ENCODE assay signal across 9 cellular contexts in the genomic region with DNA sequence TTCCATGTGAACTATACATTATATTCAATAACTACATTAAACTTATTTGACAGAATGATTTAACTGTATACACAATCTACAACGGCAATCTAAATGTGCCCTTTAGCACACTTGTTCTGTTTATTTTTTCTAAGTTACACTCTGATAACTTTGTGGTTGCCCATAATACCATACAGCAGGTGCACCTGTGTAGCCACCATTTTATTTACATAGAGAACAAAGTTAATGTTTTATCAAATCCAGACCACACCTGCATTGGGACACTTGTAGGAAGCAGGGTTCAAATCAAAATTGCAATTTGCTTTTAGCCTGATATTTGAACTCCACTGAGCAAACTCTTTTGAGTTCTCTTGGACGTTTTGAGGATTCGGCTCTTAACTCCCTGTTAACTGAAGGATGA.
DNase-seq lines count a peak whose midpoint lies in the region; ATAC-seq, FAIRE-seq and TF ChIP-seq lines count a peak whose summit lies in the region.
"Had no signal": no experiment of that assay in that cellular context is flagged by ENCODE, and none has a peak within 500 bp of the region (broad histone marks: within the 10 kb centered on the region; RNA-seq: fewer than 3 reads in every experiment).

No MANE protein-coding gene starts in this region.

- no peaks in the 10 kb centered on the region for H3K36me3 ChIP-seq in Karpas-422 (ENCODE audit: insufficient read depth, low read length)
- no peaks in the 10 kb centered on the region for H3K36me3 ChIP-seq in smooth muscle cell (ENCODE audit: low read depth)

- DNase-seq in Karpas-422, result peak; percentile 45
- DNase-seq in activated naive CD4-positive, alpha-beta T cell treated with anti-CD3 and anti-CD28 coated beads, Interleukin-2, amount 50 U/mL, for 16 hours, result no peak
- no peak for DNase-seq in frontal cortex (ENCODE audit: low spot score in 2 of 2)
- no peak for DNase-seq in stimulated activated CD4-positive, alpha-beta T cell treated with anti-CD3 and anti-CD28 coated beads, Interleukin-15, amount 100 ng/mL, for 24 hours
- DNase-seq in smooth muscle cell (lab: John Stamatoyannopoulos, UW; ENCODE audit: unreplicated experiment), result no peak
- DNase-seq: aorta had no signal

- peak overlapping the region; percentile 32 for H3K4me3 ChIP-seq in Karpas-422 (ENCODE audit: low read length)
- no peak overlapping the region for H3K4me3 ChIP-seq in smooth muscle cell

- H3K4me3 Mint-ChIP-seq in nephron, result no peak overlapping the region

- peak overlapping the region; percentile 52 to 84 (median 57) for H3K27ac Mint-ChIP-seq in nephron

- H3K4me1 ChIP-seq in Karpas-422 (ENCODE audit: low read length), result peaks cover 50% of the 10 kb centered on the region
- no peaks in the 10 kb centered on the region for H3K4me1 ChIP-seq in smooth muscle cell (ENCODE audit: low read depth)

- H3K27me3 ChIP-seq in Karpas-422 (ENCODE audit: low read length) (no peaks in the 10 kb centered on the region), smooth muscle cell (ENCODE audit: low read depth) (no peaks in the 10 kb centered on the region)

- H3K79me2 ChIP-seq in Karpas-422 (ENCODE audit: low read length) (no peaks in the 10 kb centered on the region), smooth muscle cell (ENCODE audit: low read depth) (no peaks in the 10 kb centered on the region)

- peaks cover 8% of the 10 kb centered on the region for H3K27me3 Mint-ChIP-seq in nephron (ENCODE audit: low read depth)

- H3K27ac ChIP-seq in Karpas-422 (ENCODE audit: low read length) (peak overlapping the region; percentile 98), smooth muscle cell (ENCODE audit: low read depth) (no peak overlapping the region)

- TF ChIP-seq CTCF in nephron (IDR thresholded peaks at IDR 0.05; ENCODE audit: unreplicated experiment in 3 of 3) (no peak), smooth muscle cell (IDR thresholded peaks at IDR 0.05; ENCODE audit: borderline replicate concordance, insufficient read depth, poor library complexity, severe bottlenecking) (no peak)

- WGBS in smooth muscle cell (ENCODE audit: low lambda C conversion rate), result 79% methylated on average over 3 of the region's 3 CpGs

- no peaks in the 10 kb centered on the region for H4K20me1 ChIP-seq in Karpas-422 (ENCODE audit: insufficient read depth, low read depth, low read length)
- H4K20me1 ChIP-seq in smooth muscle cell (ENCODE audit: low read depth), result no peaks in the 10 kb centered on the region

- H2AFZ ChIP-seq in Karpas-422 (ENCODE audit: low read length) (no peak overlapping the region), smooth muscle cell (ENCODE audit: low read depth) (no peak overlapping the region)

- H3K9me2 ChIP-seq in Karpas-422 (replicated peaks; ENCODE audit: insufficient read depth, low read length), result no peaks in the 10 kb centered on the region

- H3K36me3 Mint-ChIP-seq in nephron (ENCODE audit: low read depth), result no peaks in the 10 kb centered on the region

- peak; percentile 59 for ATAC-seq in GM19025 (IDR thresholded peaks at IDR 0.05; ENCODE audit: low read depth, unreplicated experiment)
- ATAC-seq in HG02798 (IDR thresholded peaks at IDR 0.05; ENCODE audit: poor library complexity, unreplicated experiment), result peak; percentile 65

- no peaks in the 10 kb centered on the region for H3K9me3 ChIP-seq in Karpas-422 (ENCODE audit: low read length)
- H3K9me3 ChIP-seq in smooth muscle cell (replicated peaks; ENCODE audit: low read depth), result no peaks in the 10 kb centered on the region

- no peak for FAIRE-seq in frontal cortex (lab: Jason Lieb, UNC)

- peak overlapping the region; percentile 69 for H3K4me2 ChIP-seq in Karpas-422 (ENCODE audit: low read depth, low read length, poor library complexity, severe bottlenecking)
- H3K4me2 ChIP-seq in smooth muscle cell, result no peak overlapping the region

- H3F3A ChIP-seq in smooth muscle cell (ENCODE audit: low read depth), result no peaks in the 10 kb centered on the region

- H3K9me3 Mint-ChIP-seq in nephron, result no peaks in the 10 kb centered on the region

- peaks cover 5% of the 10 kb centered on the region for H3K4me1 Mint-ChIP-seq in nephron

- H3K9ac ChIP-seq in Karpas-422 (ENCODE audit: low read length), result peak overlapping the region; percentile 2; the same call in 1 of the 2 replicates
- no peak overlapping the region for H3K9ac ChIP-seq in smooth muscle cell (ENCODE audit: low read depth)
